12 cellular contexts compared by ENCODE assay signal in genomic region chr11:75345455-75346224, GRCh38. TPM values are rescaled to one million over a fixed set of nuclear protein-coding genes. Genes with fewer than 3 reads are reported as not detected.
DNase-seq lines count a peak whose midpoint lies in the region; ATAC-seq and TF ChIP-seq lines count a peak whose summit lies in the region.
"Had no signal": no experiment of that assay in that cellular context is flagged by ENCODE, and none has a peak within 500 bp of the region (broad histone marks: within the 10 kb centered on the region; RNA-seq: fewer than 3 reads in every experiment).

No MANE protein-coding gene starts in this region.

- H3K4me3 Mint-ChIP-seq in activated naive CD4-positive, alpha-beta T cell treated with anti-CD3 and anti-CD28 coated beads, Interleukin-2, amount 10 ng/mL, durations not matched to agents 7 days and 5 days, result no peak overlapping the region
- H3K4me3 Mint-ChIP-seq in WTC11 (peak overlapping the region; percentile 18; the same call in 1 of the 2 replicates), type B pancreatic cell (peak overlapping the region; percentile 23)

- ATAC-seq in WTC11 (no peak), lower lobe of right lung (no peak)

- peaks cover 70% of the 10 kb centered on the region for H3K4me1 Mint-ChIP-seq in activated naive CD4-positive, alpha-beta T cell treated with anti-CD3 and anti-CD28 coated beads, Interleukin-2, amount 10 ng/mL, durations not matched to agents 7 days and 5 days
- H3K4me1 Mint-ChIP-seq in WTC11, result peaks cover 100% of the 10 kb centered on the region
- peaks cover 68% of the 10 kb centered on the region for H3K4me1 Mint-ChIP-seq in type B pancreatic cell (ENCODE audit: unreplicated experiment)

- CTCF ChIA-PET in activated naive CD4-positive, alpha-beta T cell treated with anti-CD3 and anti-CD28 coated beads, Interleukin-2, amount 10 ng/mL, durations not matched to agents 7 days and 5 days (lab: Charles Lee), result interaction anchor here (0.6 to 1.5 kb wide), 3 partner anchors 16 to 65 kb away, joined by 3 to 6 read pairs (median 5); no protein-coding TSS in a partner anchor
- CTCF ChIA-PET in WTC11 (lab: Charles Lee), result interaction anchor here (0.6 kb wide), 1 partner anchor 19 kb away, joined by 3 read pairs; no protein-coding TSS in a partner anchor

- peak overlapping the region; percentile 55 for H3K27ac Mint-ChIP-seq in activated naive CD4-positive, alpha-beta T cell treated with anti-CD3 and anti-CD28 coated beads, Interleukin-2, amount 10 ng/mL, durations not matched to agents 7 days and 5 days
- peak overlapping the region; percentile 69 for H3K27ac Mint-ChIP-seq in WTC11
- H3K27ac Mint-ChIP-seq in type B pancreatic cell, result peak overlapping the region; percentile 30

- no peaks in the 10 kb centered on the region for H3K36me3 Mint-ChIP-seq in activated naive CD4-positive, alpha-beta T cell treated with anti-CD3 and anti-CD28 coated beads, Interleukin-2, amount 10 ng/mL, durations not matched to agents 7 days and 5 days
- H3K36me3 Mint-ChIP-seq in WTC11 (peaks cover 5% of the 10 kb centered on the region; the same call in 1 of the 2 replicates), type B pancreatic cell (no peaks in the 10 kb centered on the region)
- H3K36me3 Mint-ChIP-seq: naive B cell had no signal

- no peak for DNase-seq in activated naive CD4-positive, alpha-beta T cell treated with anti-CD3 and anti-CD28 coated beads, Interleukin-2, amount 10 ng/mL, durations not matched to agents 7 days and 5 days
- no peak for DNase-seq in activated naive CD4-positive, alpha-beta T cell treated with Interleukin-2 at 50 U/mL for 16 hours
- DNase-seq in WTC11 (ENCODE audit: low spot score) (no peak), lower lobe of right lung (no peak), type B pancreatic cell (ENCODE audit: extremely low spot score, unreplicated experiment) (no peak), dermis blood vessel endothelial cell (no peak), ureter (ENCODE audit: low spot score) (no peak), cerebellum (ENCODE audit: low spot score) (no peak)
- DNase-seq: naive B cell; NCI-H1694 treated with DMSO at 0.1 percent for 48 hours; stimulated activated CD4-positive, alpha-beta T cell treated with anti-CD3 and anti-CD28 coated beads, Interleukin-4, amount 100 ng/mL, for 4 hours had no signal

- TF ChIP-seq CTCF in WTC11 (IDR thresholded peaks at IDR 0.05), result no peak
- no peak for TF ChIP-seq CTCF in lower lobe of right lung (IDR thresholded peaks at IDR 0.05)
- no peak for TF ChIP-seq CTCF in type B pancreatic cell (conservative IDR thresholded peaks at IDR 0.05)

- H3K9me3 ChIP-seq in lower lobe of right lung, result no peaks in the 10 kb centered on the region

- peak overlapping the region; percentile 97 for H3K27ac ChIP-seq in lower lobe of right lung
- H3K27ac ChIP-seq: cardiac muscle cell had no signal

- no peaks in the 10 kb centered on the region for H3K9me3 Mint-ChIP-seq in activated naive CD4-positive, alpha-beta T cell treated with anti-CD3 and anti-CD28 coated beads, Interleukin-2, amount 10 ng/mL, durations not matched to agents 7 days and 5 days
- H3K9me3 Mint-ChIP-seq in WTC11, result no peaks in the 10 kb centered on the region
- no peaks in the 10 kb centered on the region for H3K9me3 Mint-ChIP-seq in type B pancreatic cell
- H3K9me3 Mint-ChIP-seq: naive B cell had no signal

- peaks cover 16% of the 10 kb centered on the region for H3K36me3 ChIP-seq in lower lobe of right lung
- H3K36me3 ChIP-seq: cardiac muscle cell had no signal

- H3K27me3 ChIP-seq in lower lobe of right lung (ENCODE audit: low read depth), result no peaks in the 10 kb centered on the region
- H3K27me3 ChIP-seq: cardiac muscle cell had no signal

- intact Hi-C loops in lower lobe of right lung (cut with DNase I), result no loop called here

- no peak overlapping the region for H3K4me3 ChIP-seq in lower lobe of right lung
- H3K4me3 ChIP-seq: cardiac muscle cell had no signal

- peaks cover 95% of the 10 kb centered on the region for H3K4me1 ChIP-seq in lower lobe of right lung

- peaks cover 2% of the 10 kb centered on the region for H3K27me3 Mint-ChIP-seq in activated naive CD4-positive, alpha-beta T cell treated with anti-CD3 and anti-CD28 coated beads, Interleukin-2, amount 10 ng/mL, durations not matched to agents 7 days and 5 days
- H3K27me3 Mint-ChIP-seq in WTC11 (ENCODE audit: low read depth) (peaks cover 2% of the 10 kb centered on the region), type B pancreatic cell (no peaks in the 10 kb centered on the region)

- POLR2A ChIA-PET in WTC11 (lab: Charles Lee), result no interaction called here

TF ChIP-seq in WTC11, 78 proteins besides CTCF, POLR2A, EP300 and RAD21 (continues in another document):
- TF ChIP-seq STAT6 (CRISPR knock-in tag; conservative IDR thresholded peaks at IDR 0.05; ENCODE audit: low read depth) (no peak), FOXP4 (CRISPR knock-in tag; IDR thresholded peaks at IDR 0.05) (no peak), NFYB (CRISPR knock-in tag; conservative IDR thresholded peaks at IDR 0.05; ENCODE audit: low read depth) (no peak), ZNF281 (CRISPR knock-in tag; IDR thresholded peaks at IDR 0.05) (no peak), SMAD4 (CRISPR knock-in tag; IDR thresholded peaks at IDR 0.05) (no peak)

RNA-seq across cellular contexts. Expression of gene ARRB1, which starts 5.8 kb away (rescaled TPM):
- total RNA-seq in WTC11 (2021) (81.0 to 90.1 TPM (median 82.9 TPM) in 3 replicates), lower lobe of right lung (187 TPM), type B pancreatic cell (ENCODE audit: low replicate concordance) (32.7 and 32.8 TPM in 2 replicates), dermis blood vessel endothelial cell (223 and 280 TPM in 2 replicates), ureter (53.4 TPM), cerebellum (48.4 TPM)

RNA-seq across cellular contexts. Expression of gene RPS3, which starts 53.7 kb away (rescaled TPM):
- 3,967 to 4,516 TPM (median 4,446 TPM) in 3 replicates for total RNA-seq in WTC11 (2021)
- total RNA-seq in lower lobe of right lung, result 1,761 TPM
- total RNA-seq in type B pancreatic cell (ENCODE audit: low replicate concordance), result 3,170 and 3,442 TPM in 2 replicates
- 2,018 and 2,797 TPM in 2 replicates for total RNA-seq in dermis blood vessel endothelial cell
- 3,031 TPM for total RNA-seq in ureter
- 564 TPM for total RNA-seq in cerebellum
